28 cellular contexts compared by ENCODE assay signal in genomic region chr14:95355422-95355821, GRCh38. TPM values are rescaled to one million over a fixed set of nuclear protein-coding genes. Genes with fewer than 3 reads are reported as not detected.
A peak's percentile ranks its signal among the peaks of the same experiment; 100 is the strongest.
DNase-seq lines count a peak whose midpoint lies in the region; ATAC-seq and TF ChIP-seq lines count a peak whose summit lies in the region.
"Had no signal": no experiment of that assay in that cellular context is flagged by ENCODE, and none has a peak within 500 bp of the region (broad histone marks: within the 10 kb centered on the region; RNA-seq: fewer than 3 reads in every experiment).

No MANE protein-coding gene starts in this region.

- H3K4me1 ChIP-seq in right atrium auricular region = peaks cover 0 to 5% of the 10 kb centered on the region in 2 donors
- H3K4me1 ChIP-seq: A549, HAP-1 had no signal

- peaks cover 0 to 2% of the 10 kb centered on the region in 2 donors for H3K27me3 ChIP-seq in right atrium auricular region
- H3K27me3 ChIP-seq: MG63 had no signal

- DNase-seq in Right ventricle myocardium superior (no peak), cardiac septum (ENCODE audit: low spot score) (no peak), right atrium auricular region (ENCODE audit: low spot score) (peak; percentile 23), mucosa of gallbladder (ENCODE audit: low spot score) (peak; percentile 9), GM10266 (ENCODE audit: extremely low spot score) (no peak), SHP77 treated with DMSO at 0.1 percent for 48 hours (lab: John Stamatoyannopoulos, UW) (no peak), caudate nucleus (lab: John Stamatoyannopoulos, UW) (no peak)
- DNase-seq: C1 segment of cervical spinal cord; CD4-positive, alpha-beta memory T cell; COR-L47; DMS79 treated with DMSO at 0.1 percent for 48 hours; GF-D8; GM23248; HFFc6; IMR-90; KG1; MG63; NCI-H1105 treated with DMSO at 0.1 percent for 48 hours; NCI-H146; NCI-H1930; NCI-H2107; NCI-H446 treated with DMSO at 0.1 percent for 48 hours; NCI-H526; NCI-H82; NK-92 treated with Interleukin-12 subunit alpha and Interleukin-12 subunit beta, amount 100 ng/mL, for 24 hours; PC-3 had no signal

- H3K9me3 ChIP-seq in right atrium auricular region = peaks cover 0 to 13% of the 10 kb centered on the region in 2 donors
- H3K9me3 ChIP-seq: HAP-1 had no signal

- H3K36me3 ChIP-seq in right atrium auricular region = no peaks in the 10 kb centered on the region
- H3K36me3 ChIP-seq: HAP-1, MG63 had no signal

- intact Hi-C loops in Right ventricle myocardium superior (cut with DNase I) (no loop called here), cardiac septum (cut with DNase I) (loop anchor here (5.0 kb wide), 1 partner anchor 67 kb away; no protein-coding TSS in a partner anchor)

- no peak overlapping the region for H3K27ac ChIP-seq in right atrium auricular region
- H3K27ac ChIP-seq in caudate nucleus (ENCODE audit: low read depth, low read length) = no peak overlapping the region
- H3K27ac ChIP-seq: A549, GM23248 had no signal

- no peak overlapping the region for H3K4me3 ChIP-seq in right atrium auricular region
- H3K4me3 ChIP-seq: A549, GM23248, HAP-1, MG63 had no signal

- TF ChIP-seq CTCF in right atrium auricular region (IDR thresholded peaks at IDR 0.05) = no peak
- no peak for TF ChIP-seq CTCF in GM10266 (IDR thresholded peaks at IDR 0.05; ENCODE audit: control insufficient read depth, insufficient read depth, low read depth, missing control alignments)

- ATAC-seq in Right ventricle myocardium superior (ENCODE audit: poor library complexity) = peak; percentile 27
- ATAC-seq: A549, PC-3 had no signal

RNA-seq across cellular contexts. Expression of gene CLMN, which starts 35.7 kb away (rescaled TPM):
- 9.0 TPM for total RNA-seq in Right ventricle myocardium superior
- 6.0 TPM for total RNA-seq in cardiac septum
- total RNA-seq in right atrium auricular region = 1 to 10 TPM; 3.4 to 4.0 TPM
- 63.5 TPM for total RNA-seq in mucosa of gallbladder

Comparison
In these comparisons a context has a peak if more than half of its experiments do, and no peak if none do; other contexts are left out.
1. DNase-seq: peak in right atrium auricular region (single experiment) and mucosa of gallbladder (single experiment); none in Right ventricle myocardium superior (single experiment), cardiac septum (single experiment), GM10266 (single experiment), SHP77 treated with DMSO at 0.1 percent for 48 hours (single experiment) and caudate nucleus (0 of 61).